9 cellular contexts compared by ENCODE assay signal in the genomic region with DNA sequence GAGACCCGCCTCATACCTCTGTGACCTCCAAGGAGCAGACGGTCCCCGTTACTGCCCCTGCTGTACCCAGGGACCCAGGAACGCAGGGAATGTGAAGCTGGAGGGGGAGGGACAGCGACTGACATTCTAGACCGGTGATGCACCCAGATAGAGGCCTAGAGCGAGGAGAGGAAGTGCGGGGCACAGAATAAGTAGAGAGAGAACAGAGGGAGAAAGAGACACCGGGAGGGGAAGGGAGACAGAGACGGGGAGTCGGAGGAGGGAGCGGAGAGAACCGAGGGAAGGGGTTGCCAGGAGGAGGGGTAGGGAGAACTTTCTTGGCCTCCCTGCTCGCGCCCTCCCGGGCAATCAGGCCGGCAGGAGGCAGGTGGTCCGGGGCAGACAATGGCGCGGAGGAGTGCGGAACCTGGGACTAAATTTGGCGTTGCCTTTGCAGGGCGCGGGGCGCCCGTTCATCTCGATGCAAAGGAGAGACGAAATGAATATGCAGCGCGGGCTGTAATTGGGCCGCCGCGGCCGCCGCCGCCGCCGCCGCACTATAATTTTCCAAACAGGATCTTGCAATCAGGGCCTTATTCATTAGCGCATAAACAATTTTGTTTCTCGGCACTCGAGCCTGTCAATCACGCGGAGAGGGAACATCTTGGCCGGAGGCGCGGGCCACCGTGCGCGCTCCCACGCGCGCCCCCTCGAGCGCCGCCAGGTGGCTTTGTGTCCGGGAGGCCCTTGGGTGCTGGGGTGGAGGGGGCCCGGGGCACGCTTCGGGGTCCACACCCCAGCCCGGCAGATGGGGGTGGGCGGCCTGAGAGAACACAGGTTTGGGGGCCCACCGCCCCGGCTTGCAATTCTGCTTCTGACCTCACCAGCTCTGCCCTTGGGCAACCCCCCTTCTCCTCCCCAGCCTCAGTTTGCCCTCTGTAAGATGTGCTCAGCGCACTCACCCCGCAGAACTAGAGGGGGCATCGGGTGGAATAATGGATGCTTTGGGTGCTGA. TPM values are rescaled to one million over a fixed set of nuclear protein-coding genes. Genes with fewer than 3 reads are reported as not detected.
DNase-seq lines count a peak whose midpoint lies in the region; ATAC-seq, FAIRE-seq and TF ChIP-seq lines count a peak whose summit lies in the region.
"Had no signal": no experiment of that assay in that cellular context is flagged by ENCODE, and none has a peak within 500 bp of the region (broad histone marks: within the 10 kb centered on the region; RNA-seq: fewer than 3 reads in every experiment).

No MANE protein-coding gene starts in this region.

- ATAC-seq in left cardiac atrium = peak; percentile 10 to 37
- ATAC-seq in left ventricle myocardium superior = no peak
- ATAC-seq in K562 = no peak
- ATAC-seq in upper lobe of right lung = no peak
- no peak for ATAC-seq in GM19455 (IDR thresholded peaks at IDR 0.05; ENCODE audit: unreplicated experiment)
- no peak for ATAC-seq in GM18498 (IDR thresholded peaks at IDR 0.05; ENCODE audit: unreplicated experiment)

- in situ Hi-C loops in K562 (cut with MboI) = loop anchor here (10.0 kb wide), 1 partner anchor 688 kb away; no protein-coding TSS in a partner anchor

- no TSS peak for BruUV-seq in K562 (replicated peaks; lab: Mats Ljungman, UMichigan)

- no peak overlapping the region; the same call in 1 of the 2 replicates for H3K4me2 ChIP-seq in K562 (ENCODE audit: insufficient read depth, low read length)

- WGBS in K562 (ENCODE audit: insufficient coverage, low coverage, missing lambda C conversion rate) = 37% methylated on average over 40 of the region's 67 CpGs

- POLR2A ChIA-PET in K562 (lab: Yijun Ruan, JAX) = interaction anchor here (1.4 kb wide), 1 partner anchor 216 kb away, joined by 5 read pairs; no protein-coding TSS in a partner anchor

- TF ChIP-seq CTCF in K562 (IDR thresholded peaks at IDR 0.05 in 2 of 3, conservative IDR thresholded peaks at IDR 0.05 in 1 of 3; ENCODE audit: insufficient read depth in 2 of 3, low read depth in 1 of 3, low read length in 3 of 3) (no peak), kidney epithelial cell (IDR thresholded peaks at IDR 0.05; ENCODE audit: insufficient read depth, low read length, poor library complexity, severe bottlenecking) (no peak), upper lobe of right lung (IDR thresholded peaks at IDR 0.05) (no peak)

- H3K9me1 ChIP-seq in K562 (ENCODE audit: control insufficient read depth, insufficient read depth, low read length) = no peaks in the 10 kb centered on the region

- TF ChIP-seq POLR2A in K562 (conservative IDR thresholded peaks at IDR 0.05) = no peak

- H3K36me3 ChIP-seq in K562 (ENCODE audit: control insufficient read depth, insufficient read depth, low read length) = no peaks in the 10 kb centered on the region
- no peaks in the 10 kb centered on the region for H3K36me3 ChIP-seq in kidney epithelial cell (ENCODE audit: control insufficient read depth, insufficient read depth, low read length)
- H3K36me3 ChIP-seq in upper lobe of right lung = no peaks in the 10 kb centered on the region

- no peak overlapping the region for H3K9ac ChIP-seq in K562 (ENCODE audit: insufficient read depth in 1 of 2, low read depth in 2 of 2, low read length in 2 of 2)

- peaks cover 18% of the 10 kb centered on the region for H4K20me1 ChIP-seq in K562 (replicated peaks; ENCODE audit: control insufficient read depth, insufficient read depth, low read length)

- H3K4me1 ChIP-seq in K562 (replicated peaks in 1 of 2; ENCODE audit: control insufficient read depth in 2 of 2, insufficient read depth in 2 of 2, low read length in 2 of 2) = peaks cover 0 to 32% of the 10 kb centered on the region in 2 experiments; a peak in 3 of 5 replicates
- H3K4me1 ChIP-seq in upper lobe of right lung = peaks cover 19% of the 10 kb centered on the region

- H3K27me3 ChIP-seq in K562 (ENCODE audit: control insufficient read depth in 2 of 2, insufficient read depth in 2 of 2, low read length in 2 of 2) = peaks cover 0 to 24% of the 10 kb centered on the region in 2 experiments; a peak in 3 of 5 replicates
- peaks cover 13% of the 10 kb centered on the region for H3K27me3 ChIP-seq in kidney epithelial cell (ENCODE audit: control insufficient read depth, insufficient read depth, low read length)
- peaks cover 22% of the 10 kb centered on the region for H3K27me3 ChIP-seq in upper lobe of right lung

- no peak overlapping the region for H3K27ac ChIP-seq in K562 (ENCODE audit: extremely low read depth, low read depth, low read length)
- H3K27ac ChIP-seq in upper lobe of right lung = no peak overlapping the region

- no peaks in the 10 kb centered on the region for H3K9me3 ChIP-seq in K562 (replicated peaks; ENCODE audit: control insufficient read depth, insufficient read depth, low read depth, low read length)
- H3K9me3 ChIP-seq in upper lobe of right lung = no peaks in the 10 kb centered on the region

- intact Hi-C loops in left cardiac atrium (cut with DNase I) (loop anchor here in 1 of 2 donors (10.0 kb wide), 2 partner anchors 128 to 688 kb away; no protein-coding TSS in a partner anchor), left ventricle myocardium superior (cut with micrococcal nuclease) (loop anchor here (5.0 kb wide), 2 partner anchors 221 to 326 kb away; no protein-coding TSS in a partner anchor), K562 (cut with micrococcal nuclease) (no loop called here), upper lobe of right lung (cut with DNase I) (no loop called here)

- CTCF ChIA-PET in K562 (lab: Yijun Ruan, JAX; ENCODE audit: low intra/inter-chr PET ratio) = interaction anchor here (2.7 to 3.8 kb wide), 2 partner anchors 223 to 327 kb away, joined by 11 to 88 read pairs; no protein-coding TSS in a partner anchor

- no peaks in the 10 kb centered on the region for H3K79me2 ChIP-seq in K562 (ENCODE audit: control insufficient read depth, insufficient read depth, low read length)

- no peak overlapping the region for H2AFZ ChIP-seq in K562 (ENCODE audit: low read depth, low read length)

- H3K4me3 ChIP-seq in K562 (no peak overlapping the region), kidney epithelial cell (ENCODE audit: low read depth, low read length) (peak overlapping the region; percentile 29), upper lobe of right lung (peak overlapping the region; percentile 26)

- no peak for FAIRE-seq in K562 (lab: Jason Lieb, UNC)

- TF ChIP-seq RAD21 in K562 (CRISPR knock-in tag; conservative IDR thresholded peaks at IDR 0.05 in 1 of 2, IDR thresholded peaks at IDR 0.05 in 1 of 2) = no peak

- no peak for DNase-seq in left cardiac atrium
- DNase-seq in left ventricle myocardium superior = no peak
- DNase-seq in K562 (ENCODE audit: extremely low read depth in 1 of 4, low spot score in 3 of 4) = peak in 2 of 4 experiments; percentile 42 to 43
- DNase-seq in kidney epithelial cell (ENCODE audit: low read depth) = no peak
- no peak for DNase-seq in upper lobe of right lung
- no peak for DNase-seq in NCI-H146 treated with DMSO at 0.1 percent for 48 hours (lab: John Stamatoyannopoulos, UW; ENCODE audit: unreplicated experiment)

- no peak for TF ChIP-seq EP300 in K562 (IDR thresholded peaks at IDR 0.05; ENCODE audit: low read length)

RNA-seq across cellular contexts. Expression of gene NDUFA8, which starts 32.9 kb away (rescaled TPM):
- total RNA-seq in left cardiac atrium (100 to 1,000 TPM; 198 to 221 TPM), left ventricle myocardium superior (321 TPM), K562 (2014; rRNA removed) (105 and 115 TPM in 2 replicates), K562 (2014; rRNA removed; fragmentation: Illumina TruSeq; extraction: Trizol) (105 and 114 TPM in 2 replicates), K562 (2015; rRNA removed; fragmentation: Illumina TruSeq; extraction: Trizol) (122 and 133 TPM in 2 replicates), K562 (2021) (126 and 134 TPM in 2 replicates), kidney epithelial cell (37.3 and 42.7 TPM in 2 replicates), upper lobe of right lung (41.5 TPM)
- 8.5 and 9.1 TPM in 2 replicates for total RNA-seq in K562 (2011; cell fraction: chromatin; rRNA removed; ENCODE audit: low replicate concordance)
- total RNA-seq in K562 (2011; cell fraction: nucleolus; rRNA removed) = 14.0 and 14.7 TPM in 2 replicates
- 15.0 and 20.9 TPM in 2 replicates for total RNA-seq in K562 (2011; cell fraction: nucleoplasm; rRNA removed)
- polyA plus RNA-seq in K562 (2011; rRNA removed) (135 and 165 TPM in 2 replicates), K562 (2014; fragmentation: Illumina TruSeq; extraction: Trizol) (198 and 204 TPM in 2 replicates), K562 (2014; fragmentation: Nextera tagmentation; extraction: Ambion mirVana) (100 to 1,000 TPM; 126 to 189 TPM), K562 (2014; rRNA removed) (194 and 212 TPM in 2 replicates)
- 122 and 153 TPM in 2 replicates for polyA plus RNA-seq in K562 (2011; cell fraction: cytosol; rRNA removed)
- 35.7 and 49.8 TPM in 2 replicates for polyA plus RNA-seq in K562 (2011; cell fraction: nucleus; rRNA removed)
- polyA plus RNA-seq in K562 (2012) = 157 and 216 TPM in 2 replicates
- 106 and 126 TPM in 2 replicates for polyA minus RNA-seq in K562 (2011; rRNA and poly(A)+ RNA removed)
- polyA minus RNA-seq in K562 (2011; cell fraction: cytosol; rRNA and poly(A)+ RNA removed) = 50.4 and 52.5 TPM in 2 replicates
- polyA minus RNA-seq in K562 (2011; cell fraction: nucleus; rRNA and poly(A)+ RNA removed) = 8.5 and 15.7 TPM in 2 replicates

RNA-seq across cellular contexts. Expression of gene MORN5, which starts 33.1 kb away (rescaled TPM):
- total RNA-seq in left cardiac atrium = not detected
- not detected for total RNA-seq in left ventricle myocardium superior
- total RNA-seq in K562 (2011; cell fraction: chromatin; rRNA removed; ENCODE audit: low replicate concordance) = not detected in 2 replicates
- total RNA-seq in K562 (2011; cell fraction: nucleolus; rRNA removed) = not detected in 2 replicates
- not detected in 2 replicates for total RNA-seq in K562 (2011; cell fraction: nucleoplasm; rRNA removed)
- total RNA-seq in K562 (2014; rRNA removed) = not detected in 2 replicates
- not detected in 2 replicates for total RNA-seq in K562 (2014; rRNA removed; fragmentation: Illumina TruSeq; extraction: Trizol)
- not detected in 2 replicates for total RNA-seq in K562 (2015; rRNA removed; fragmentation: Illumina TruSeq; extraction: Trizol)
- not detected in 2 replicates for total RNA-seq in K562 (2021)
- not detected in 2 replicates for polyA plus RNA-seq in K562 (2011; rRNA removed)
- polyA plus RNA-seq in K562 (2011; cell fraction: cytosol; rRNA removed) = not detected in 2 replicates
- polyA plus RNA-seq in K562 (2011; cell fraction: nucleus; rRNA removed) = not detected in 2 replicates
- not detected in 2 replicates for polyA plus RNA-seq in K562 (2012)
- polyA plus RNA-seq in K562 (2014; fragmentation: Illumina TruSeq; extraction: Trizol) = not detected in 2 replicates
- polyA plus RNA-seq in K562 (2014; fragmentation: Nextera tagmentation; extraction: Ambion mirVana) = not detected
- not detected in 2 replicates for polyA plus RNA-seq in K562 (2014; rRNA removed)
- not detected in 2 replicates for polyA minus RNA-seq in K562 (2011; rRNA and poly(A)+ RNA removed)
- polyA minus RNA-seq in K562 (2011; cell fraction: cytosol; rRNA and poly(A)+ RNA removed) = not detected in 2 replicates
- not detected in 2 replicates for polyA minus RNA-seq in K562 (2011; cell fraction: nucleus; rRNA and poly(A)+ RNA removed)
- total RNA-seq in kidney epithelial cell = not detected in 2 replicates
- total RNA-seq in upper lobe of right lung = not detected
- total RNA-seq: lung microvascular endothelial cell had no signal

RNA-seq across cellular contexts. Expression of gene TTLL11, which starts 33.5 kb away (rescaled TPM):
- total RNA-seq in left cardiac atrium (1 to 10 TPM; 4.5 to 6.5 TPM), left ventricle myocardium superior (5.8 TPM), K562 (2014; rRNA removed) (3.0 TPM in 2 replicates), K562 (2014; rRNA removed; fragmentation: Illumina TruSeq; extraction: Trizol) (2.6 and 2.9 TPM in 2 replicates), K562 (2015; rRNA removed; fragmentation: Illumina TruSeq; extraction: Trizol) (2.5 and 3.3 TPM in 2 replicates), K562 (2021) (4.2 and 4.4 TPM in 2 replicates), kidney epithelial cell (3.7 and 4.2 TPM in 2 replicates), upper lobe of right lung (10.7 TPM)
- total RNA-seq in K562 (2011; cell fraction: chromatin; rRNA removed; ENCODE audit: low replicate concordance) = 2.7 and 3.5 TPM in 2 replicates
- total RNA-seq in K562 (2011; cell fraction: nucleolus; rRNA removed) = 1.3 and 1.4 TPM in 2 replicates
- 1.1 and 1.9 TPM in 2 replicates for total RNA-seq in K562 (2011; cell fraction: nucleoplasm; rRNA removed)
- polyA plus RNA-seq in K562 (2011; rRNA removed) (2.0 and 2.7 TPM in 2 replicates), K562 (2014; fragmentation: Illumina TruSeq; extraction: Trizol) (4.2 and 4.3 TPM in 2 replicates), K562 (2014; fragmentation: Nextera tagmentation; extraction: Ambion mirVana) (1 to 10 TPM in 1 of 2 experiments, under 1 TPM in 1; 0.83 to 1.5 TPM), K562 (2014; rRNA removed) (3.7 and 4.3 TPM in 2 replicates)
- polyA plus RNA-seq in K562 (2011; cell fraction: cytosol; rRNA removed) = 3.2 and 3.9 TPM in 2 replicates
- 1.9 and 2.2 TPM in 2 replicates for polyA plus RNA-seq in K562 (2011; cell fraction: nucleus; rRNA removed)
- polyA plus RNA-seq in K562 (2012) = 2.8 and 3.9 TPM in 2 replicates
- 2.6 and 3.0 TPM in 2 replicates for polyA minus RNA-seq in K562 (2011; rRNA and poly(A)+ RNA removed)
- polyA minus RNA-seq in K562 (2011; cell fraction: cytosol; rRNA and poly(A)+ RNA removed) = 0.38 and 2.2 TPM in 2 replicates
- 1.3 and 1.6 TPM in 2 replicates for polyA minus RNA-seq in K562 (2011; cell fraction: nucleus; rRNA and poly(A)+ RNA removed)

Comparison
In these comparisons a context has a peak if more than half of its experiments do, and no peak if none do; other contexts are left out.
1. ATAC-seq: peak in left cardiac atrium (2 of 2); none in left ventricle myocardium superior (single experiment), K562 (single experiment), upper lobe of right lung (single experiment), GM19455 (single experiment) and GM18498 (single experiment).